29 cellular contexts compared by ENCODE assay signal in genomic region chr7:133320887-133321286, GRCh38.
"Had no signal": no experiment of that assay in that cellular context is flagged by ENCODE, and none has a peak within 500 bp of the region (broad histone marks: within the 10 kb centered on the region; RNA-seq: fewer than 3 reads in every experiment).

No MANE protein-coding gene starts in this region.

- ATAC-seq: heart right ventricle; left cardiac atrium; left lung; mucosa of descending colon; natural killer cell treated with Interleukin-12 subunit alpha and Interleukin-12 subunit beta and Interleukin-15 and Interleukin-18, amount 100 ng/mL, for 72 hours; right lobe of liver; stimulated activated effector memory CD8-positive, alpha-beta T cell treated with anti-CD3 and anti-CD28 coated beads, Interleukin-12 subunit alpha, Interleukin-12 subunit beta, amount 100 ng/mL, for 72 hours had no signal

- H3K27ac ChIP-seq: esophagus squamous epithelium, heart right ventricle, left lung, neural progenitor cell, parathyroid adenoma, right lobe of liver, stomach, thyroid gland, vagina had no signal

- H3K9me3 Mint-ChIP-seq: natural killer cell treated with Interleukin-12 subunit alpha and Interleukin-12 subunit beta and Interleukin-15 and Interleukin-18, amount 100 ng/mL, for 72 hours had no signal

- H3K27me3 ChIP-seq: esophagus squamous epithelium, heart right ventricle, left lung, neural progenitor cell, right lobe of liver, stomach, thyroid gland, vagina had no signal

- H2AFZ ChIP-seq: neural progenitor cell, parathyroid adenoma had no signal

- H3K9ac ChIP-seq: neural progenitor cell, parathyroid adenoma had no signal

- H3K4me3 ChIP-seq: esophagus squamous epithelium, heart right ventricle, left lung, mucosa of descending colon, neural progenitor cell, right lobe of liver, stomach, thyroid gland, vagina had no signal

- DNase-seq: dermis blood vessel endothelial cell; effector memory CD4-positive, alpha-beta T cell; erythroblast; esophagus squamous epithelium; foreskin melanocyte; glutamatergic neuron; heart right ventricle; hippocampal formation; left cardiac atrium; left lung; mesenchymal stem cell; mucosa of descending colon; naive B cell; right lobe of liver; small intestine; stimulated activated CD4-positive, alpha-beta T cell treated with anti-CD3 and anti-CD28 coated beads, Interleukin-12 subunit alpha, Interleukin-12 subunit beta, amount 100 ng/mL, for 4 hours; stimulated activated CD4-positive, alpha-beta T cell treated with anti-CD3 and anti-CD28 coated beads, Interleukin-1b, Interleukin-23, amount 100 ng/mL, for 48 hours; stimulated activated CD4-positive, alpha-beta T cell treated with anti-CD3 and anti-CD28 coated beads, Interleukin-4, amount 100 ng/mL, for 1 hour; stimulated activated naive CD4-positive, alpha-beta T cell treated with Interleukin-2 at 50 U/mL for 16 hours; stomach; thyroid gland; trophoblast cell had no signal

- H3K4me1 Mint-ChIP-seq: mesothelial cell of epicardium, neural progenitor cell had no signal

- H3K27ac Mint-ChIP-seq: mesothelial cell of epicardium; natural killer cell treated with Interleukin-12 subunit alpha and Interleukin-12 subunit beta and Interleukin-15 and Interleukin-18, amount 100 ng/mL, for 72 hours; neural progenitor cell; progenitor cell of endocrine pancreas; stimulated activated effector memory CD8-positive, alpha-beta T cell treated with anti-CD3 and anti-CD28 coated beads, Interleukin-12 subunit alpha, Interleukin-12 subunit beta, amount 100 ng/mL, for 72 hours had no signal

- H3K36me3 ChIP-seq: right lobe of liver had no signal

- H3K27me3 Mint-ChIP-seq: naive B cell; natural killer cell treated with Interleukin-12 subunit alpha and Interleukin-12 subunit beta and Interleukin-15 and Interleukin-18, amount 100 ng/mL, for 72 hours; progenitor cell of endocrine pancreas had no signal

- H3K4me1 ChIP-seq: esophagus squamous epithelium, left lung, neural progenitor cell, parathyroid adenoma, right lobe of liver, stomach, vagina had no signal

- H3K79me2 ChIP-seq: parathyroid adenoma had no signal

- H3K4me3 Mint-ChIP-seq: mesothelial cell of epicardium; naive B cell; natural killer cell treated with Interleukin-12 subunit alpha and Interleukin-12 subunit beta and Interleukin-15 and Interleukin-18, amount 100 ng/mL, for 72 hours; neural progenitor cell; stimulated activated effector memory CD8-positive, alpha-beta T cell treated with anti-CD3 and anti-CD28 coated beads, Interleukin-12 subunit alpha, Interleukin-12 subunit beta, amount 100 ng/mL, for 72 hours had no signal

- H3K4me2 ChIP-seq: neural progenitor cell had no signal

- H3K9me3 ChIP-seq: right lobe of liver, thyroid gland had no signal
